8 cellular contexts compared by ENCODE assay signal in the genomic region with DNA sequence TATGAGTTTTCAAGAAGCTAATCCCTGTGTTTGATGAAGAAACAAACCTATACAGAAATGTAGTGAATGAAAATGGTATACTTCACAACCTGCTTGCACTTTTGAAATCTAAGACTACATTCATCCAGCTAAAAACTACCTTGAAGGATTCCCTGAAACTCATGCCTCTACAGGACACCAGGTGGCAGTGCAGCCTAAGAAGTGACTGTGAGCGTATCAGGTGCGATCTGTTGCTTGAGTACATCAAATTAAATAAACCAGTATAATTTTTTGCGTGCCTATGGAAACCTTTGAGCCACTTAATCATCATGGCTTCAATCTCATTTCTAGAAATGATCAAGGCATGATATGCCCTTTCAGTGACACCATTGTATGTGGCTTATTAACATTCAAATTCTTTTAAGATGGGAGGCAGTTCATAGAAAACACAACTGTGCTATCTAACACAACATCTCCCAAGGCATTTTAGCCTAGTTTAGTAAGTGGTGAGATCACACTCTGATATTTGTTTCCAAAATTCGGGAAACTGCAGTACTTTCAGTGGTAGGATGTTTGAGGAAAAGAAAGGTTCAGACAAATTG. TPM values are rescaled to one million over a fixed set of nuclear protein-coding genes. Genes with fewer than 3 reads are reported as not detected.
DNase-seq lines count a peak whose midpoint lies in the region; ATAC-seq, FAIRE-seq and TF ChIP-seq lines count a peak whose summit lies in the region.

No MANE protein-coding gene starts in this region.

- H3K4me2 ChIP-seq in endothelial cell of umbilical vein (ENCODE audit: insufficient read depth, low read length) = no peak overlapping the region

- H3K9me3 Mint-ChIP-seq in type B pancreatic cell = no peaks in the 10 kb centered on the region

- TF ChIP-seq CTCF in GM13977 (IDR thresholded peaks at IDR 0.05; ENCODE audit: extremely low read depth, insufficient read depth, missing control alignments) (peak; percentile 80), endothelial cell of umbilical vein (IDR thresholded peaks at IDR 0.05; ENCODE audit: extremely low read depth in 1 of 2, insufficient read depth in 1 of 2, low read depth in 1 of 2, low read length in 2 of 2) (peak; percentile 63 to 71), type B pancreatic cell (conservative IDR thresholded peaks at IDR 0.05) (peak; percentile 98)

- H3K4me3 ChIP-seq in endothelial cell of umbilical vein (replicated peaks in 1 of 3; ENCODE audit: insufficient read depth in 1 of 3, low read depth in 1 of 3, low read length in 3 of 3) = no peak overlapping the region

- H3K9me1 ChIP-seq in endothelial cell of umbilical vein (replicated peaks; ENCODE audit: control insufficient read depth, extremely low read depth, insufficient read depth, low read length) = no peaks in the 10 kb centered on the region

- H3K79me2 ChIP-seq in endothelial cell of umbilical vein (ENCODE audit: control insufficient read depth, insufficient read depth, low read length) = no peaks in the 10 kb centered on the region

- in situ Hi-C loops in GM13977 (cut with MboI; ENCODE audit: low pct_unique_long_range_greater_than_20kb, low sequenced_read_pairs, unreplicated experiment) = loop anchor here (25.0 kb wide), 2 partner anchors 307 to 593 kb away; no protein-coding TSS in a partner anchor

- intact Hi-C loops in endothelial cell of umbilical vein (cut with micrococcal nuclease) = loop anchor here (1.0 to 2.0 kb wide), 6 partner anchors 298 to 735 kb away; no protein-coding TSS in a partner anchor

- H3K4me1 ChIP-seq in endothelial cell of umbilical vein (ENCODE audit: control insufficient read depth, extremely low read depth, insufficient read depth, low read length) = no peaks in the 10 kb centered on the region

- peaks cover 3 to 5% of the 10 kb centered on the region in 2 experiments for H3K27me3 ChIP-seq in endothelial cell of umbilical vein (ENCODE audit: control insufficient read depth in 2 of 2, insufficient read depth in 2 of 2, low read length in 2 of 2)

- H3K4me3 Mint-ChIP-seq in type B pancreatic cell = no peak overlapping the region

- CTCF ChIA-PET in endothelial cell of umbilical vein (lab: Charles Lee) = interaction anchor here (0.6 to 3.5 kb wide), 22 partner anchors 17 to 735 kb away, joined by 3 to 113 read pairs (median 4); no protein-coding TSS in a partner anchor

- H3K9me3 ChIP-seq in endothelial cell of umbilical vein (replicated peaks; ENCODE audit: control insufficient read depth, insufficient read depth, low read length) = no peaks in the 10 kb centered on the region

- no peak overlapping the region for H3K27ac Mint-ChIP-seq in type B pancreatic cell

- no peak for TF ChIP-seq POLR2A in endothelial cell of umbilical vein (IDR thresholded peaks at IDR 0.05; ENCODE audit: low read depth, low read length)

- peak; percentile 69 for FAIRE-seq in endothelial cell of umbilical vein (lab: Jason Lieb, UNC)

- H3K4me1 Mint-ChIP-seq in type B pancreatic cell (ENCODE audit: unreplicated experiment) = no peaks in the 10 kb centered on the region

- dilution Hi-C loops in endothelial cell of umbilical vein (cut with MboI; ENCODE audit: extremely low pct_ligation_motif_present, low sequenced_read_pairs) = no loop called here

- peak; percentile 91 for ATAC-seq in HG02852 (IDR thresholded peaks at IDR 0.05; ENCODE audit: unreplicated experiment)

- no peaks in the 10 kb centered on the region for H3K36me3 Mint-ChIP-seq in type B pancreatic cell

- no peak overlapping the region for H3K9ac ChIP-seq in endothelial cell of umbilical vein (replicated peaks; ENCODE audit: extremely low read depth, insufficient read depth, low read length)

- peaks cover 44% of the 10 kb centered on the region for H3K27me3 Mint-ChIP-seq in type B pancreatic cell

- DNase-seq in AG08396 (ENCODE audit: low spot score) (peak; percentile 48), GM13977 (ENCODE audit: low spot score) (peak; percentile 39), NCI-H1417 treated with DMSO at 0.1 percent for 48 hours (lab: John Stamatoyannopoulos, UW) (peak; percentile 43), SKM-1 (lab: John Stamatoyannopoulos, UW; ENCODE audit: unreplicated experiment) (peak; percentile 61), endothelial cell of umbilical vein (ENCODE audit: low read depth, low spot score) (peak; percentile 79), middle frontal gyrus (ENCODE audit: extremely low spot score, low spot score) (peak; percentile 70), type B pancreatic cell (ENCODE audit: extremely low spot score, unreplicated experiment) (no peak)

- no peak overlapping the region for H2AFZ ChIP-seq in endothelial cell of umbilical vein (ENCODE audit: low read depth, low read length)

- POLR2A ChIA-PET in endothelial cell of umbilical vein (lab: Charles Lee) = no interaction called here

- no TSS peak for BruUV-seq in endothelial cell of umbilical vein (replicated peaks; lab: Mats Ljungman, UMichigan)

- no peaks in the 10 kb centered on the region for H4K20me1 ChIP-seq in endothelial cell of umbilical vein (replicated peaks; ENCODE audit: control insufficient read depth, extremely low read depth, insufficient read depth, low read length)

- H3K36me3 ChIP-seq in endothelial cell of umbilical vein (ENCODE audit: control insufficient read depth in 2 of 2, extremely low read depth in 1 of 2, insufficient read depth in 2 of 2, low read length in 2 of 2) = no peaks in the 10 kb centered on the region

- H3K27ac ChIP-seq in endothelial cell of umbilical vein (ENCODE audit: insufficient read depth, low read depth, low read length) = no peak overlapping the region

TF ChIP-seq in endothelial cell of umbilical vein, 7 proteins besides CTCF, POLR2A, EP300 and RAD21:
- TF ChIP-seq JUN (IDR thresholded peaks at IDR 0.05; ENCODE audit: borderline replicate concordance, insufficient read depth, insufficient read length, low read depth) (no peak), FOS (IDR thresholded peaks at IDR 0.05; ENCODE audit: borderline replicate concordance, insufficient read depth, low read length) (no peak), MYC (IDR thresholded peaks at IDR 0.05; ENCODE audit: low read depth, low read length) (no peak), GATA2 (IDR thresholded peaks at IDR 0.05; ENCODE audit: insufficient read depth, insufficient read length, low read depth, low read length) (peak; percentile 63), POLR2AphosphoS5 (IDR thresholded peaks at IDR 0.05; ENCODE audit: insufficient read depth, low read depth, low read length) (no peak), EZH2 (IDR thresholded peaks at IDR 0.05; ENCODE audit: borderline replicate concordance, low read depth, low read length, severe bottlenecking) (no peak)
- TF ChIP-seq, protein P1, sequence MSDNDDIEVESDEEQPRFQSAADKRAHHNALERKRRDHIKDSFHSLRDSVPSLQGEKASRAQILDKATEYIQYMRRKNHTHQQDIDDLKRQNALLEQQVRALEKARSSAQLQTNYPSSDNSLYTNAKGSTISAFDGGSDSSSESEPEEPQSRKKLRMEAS (IDR thresholded peaks at IDR 0.05; ENCODE audit: insufficient read depth, insufficient read length) = no peak

RNA-seq across cellular contexts. Expression of a gene that starts 57.4 kb away (rescaled TPM):
- total RNA-seq in endothelial cell of umbilical vein (not detected in 2 replicates), type B pancreatic cell (ENCODE audit: low replicate concordance) (3.9 and 4.5 TPM in 2 replicates)
- polyA plus RNA-seq in endothelial cell of umbilical vein = not detected in 2 replicates
- not detected in 2 replicates for polyA plus RNA-seq in endothelial cell of umbilical vein (2011; cell fraction: cytosol; rRNA removed)
- polyA plus RNA-seq in endothelial cell of umbilical vein (2011; cell fraction: nucleus; rRNA removed) = not detected in 2 replicates
- polyA plus RNA-seq in endothelial cell of umbilical vein (2012) = not detected in 2 replicates
- polyA minus RNA-seq in endothelial cell of umbilical vein = not detected in 2 replicates
- polyA minus RNA-seq in endothelial cell of umbilical vein (2011; cell fraction: cytosol; rRNA and poly(A)+ RNA removed) = not detected
- not detected in 2 replicates for polyA minus RNA-seq in endothelial cell of umbilical vein (2011; cell fraction: nucleus; rRNA and poly(A)+ RNA removed)
